ENCODE assay signal across 12 cellular contexts in genomic region chr17:29711588-29712385, GRCh38.
DNase-seq lines count a peak whose midpoint lies in the region; ATAC-seq and TF ChIP-seq lines count a peak whose summit lies in the region.
"Had no signal": no experiment of that assay in that cellular context is flagged by ENCODE, and none has a peak within 500 bp of the region (broad histone marks: within the 10 kb centered on the region; RNA-seq: fewer than 3 reads in every experiment).

No MANE protein-coding gene starts in this region.

- H4K91ac ChIP-seq in mesenchymal stem cell (ENCODE audit: low read length): no peak overlapping the region

- no peak for TF ChIP-seq EP300 in upper lobe of left lung (IDR thresholded peaks at IDR 0.05)

- no peaks in the 10 kb centered on the region for H3K9me3 Mint-ChIP-seq in activated naive CD8-positive, alpha-beta T cell treated with anti-CD3 and anti-CD28 coated beads, Interleukin-2, amount 50 U/mL, for 24 hours
- H3K9me3 Mint-ChIP-seq: activated CD4-positive, alpha-beta memory T cell treated with anti-CD3 and anti-CD28 coated beads for 36 hours had no signal

- peak overlapping the region; percentile 6 for H3K27ac Mint-ChIP-seq in activated naive CD8-positive, alpha-beta T cell treated with anti-CD3 and anti-CD28 coated beads, Interleukin-2, amount 50 U/mL, for 24 hours
- H3K27ac Mint-ChIP-seq: activated CD4-positive, alpha-beta memory T cell treated with anti-CD3 and anti-CD28 coated beads for 36 hours had no signal

- peak overlapping the region in 1 of 2 experiments; percentile 58 for H3K4ac ChIP-seq in mesenchymal stem cell (ENCODE audit: low read depth in 1 of 2, low read length in 2 of 2)

- H3K4me1 Mint-ChIP-seq in activated naive CD8-positive, alpha-beta T cell treated with anti-CD3 and anti-CD28 coated beads, Interleukin-2, amount 50 U/mL, for 24 hours: peaks cover 77% of the 10 kb centered on the region

- H3K36me3 Mint-ChIP-seq in activated naive CD8-positive, alpha-beta T cell treated with anti-CD3 and anti-CD28 coated beads, Interleukin-2, amount 50 U/mL, for 24 hours (ENCODE audit: low read depth): peaks cover 2% of the 10 kb centered on the region

- peak overlapping the region; percentile 96 for H2AK5ac ChIP-seq in mesenchymal stem cell (ENCODE audit: low read length, severe bottlenecking)

- peak overlapping the region in 8 of 12 donors; percentile 12 to 98 (median 36) for H3K27ac ChIP-seq in heart left ventricle
- no peak overlapping the region for H3K27ac ChIP-seq in mesenchymal stem cell (ENCODE audit: low read length, poor library complexity, severe bottlenecking)
- H3K27ac ChIP-seq in upper lobe of left lung: peak overlapping the region; percentile 58 to 91 (median 74)
- H3K27ac ChIP-seq in MM.1S (ENCODE audit: low read length): no peak overlapping the region
- H3K27ac ChIP-seq: colonic mucosa had no signal

- intact Hi-C loops in heart left ventricle (cut with DNase I): no loop called here
- intact Hi-C loops in cardiac septum (cut with DNase I): no loop called here

- no peak overlapping the region for H2BK5ac ChIP-seq in mesenchymal stem cell (ENCODE audit: low read depth, low read length, poor library complexity, severe bottlenecking)

- no peaks in the 10 kb centered on the region for H3K79me2 ChIP-seq in MM.1S (ENCODE audit: low read length)

- H3K36me3 ChIP-seq in heart left ventricle (no peaks in the 10 kb centered on the region), mesenchymal stem cell (ENCODE audit: control insufficient read depth in 1 of 2, insufficient read depth in 2 of 2, low read depth in 1 of 2, low read length in 2 of 2) (no peaks in the 10 kb centered on the region), upper lobe of left lung (no peaks in the 10 kb centered on the region), MM.1S (replicated peaks; ENCODE audit: insufficient read depth, low read length) (no peaks in the 10 kb centered on the region)
- H3K36me3 ChIP-seq: colonic mucosa had no signal

- no peak overlapping the region for H2BK15ac ChIP-seq in mesenchymal stem cell (ENCODE audit: low read depth, poor library complexity, severe bottlenecking)

- H3K14ac ChIP-seq in mesenchymal stem cell (ENCODE audit: low read length in 2 of 2): no peak overlapping the region

- no peak overlapping the region for H4K8ac ChIP-seq in mesenchymal stem cell (ENCODE audit: low read length)

- H2AFZ ChIP-seq in mesenchymal stem cell (ENCODE audit: low read depth, low read length) (no peak overlapping the region), MM.1S (ENCODE audit: low read length) (no peak overlapping the region)

- no peak overlapping the region for H3K4me3 Mint-ChIP-seq in activated naive CD8-positive, alpha-beta T cell treated with anti-CD3 and anti-CD28 coated beads, Interleukin-2, amount 50 U/mL, for 24 hours
- H3K4me3 Mint-ChIP-seq: activated CD4-positive, alpha-beta memory T cell treated with anti-CD3 and anti-CD28 coated beads for 36 hours had no signal

- peak overlapping the region in 1 of 2 experiments; percentile 48 for H2BK12ac ChIP-seq in mesenchymal stem cell (ENCODE audit: low read length in 2 of 2)

- H3K4me2 ChIP-seq in mesenchymal stem cell (ENCODE audit: low read length, poor library complexity, severe bottlenecking) (no peak overlapping the region), MM.1S (ENCODE audit: low read depth, low read length) (no peak overlapping the region)

- no peak overlapping the region for H3K18ac ChIP-seq in mesenchymal stem cell (ENCODE audit: low read depth in 1 of 2, low read length in 2 of 2)

- H3K9ac ChIP-seq in mesenchymal stem cell (ENCODE audit: low read length) (peak overlapping the region; percentile 7), MM.1S (ENCODE audit: low read length) (no peak overlapping the region)

- H3K9me3 ChIP-seq in heart left ventricle (no peaks in the 10 kb centered on the region), mesenchymal stem cell (ENCODE audit: control insufficient read depth, low read length) (no peaks in the 10 kb centered on the region), upper lobe of left lung (no peaks in the 10 kb centered on the region), MM.1S (replicated peaks; ENCODE audit: insufficient read depth, low read length) (no peaks in the 10 kb centered on the region)
- H3K9me3 ChIP-seq: colonic mucosa had no signal

- H3K4me1 ChIP-seq in heart left ventricle (peaks cover 0 to 93% (median 39%) of the 10 kb centered on the region in 12 donors), mesenchymal stem cell (ENCODE audit: control insufficient read depth, insufficient read depth, low read depth, low read length) (peaks cover 2% of the 10 kb centered on the region), upper lobe of left lung (peaks cover 40 to 61% (median 53%) of the 10 kb centered on the region in 4 donors), MM.1S (ENCODE audit: low read length) (peaks cover 18% of the 10 kb centered on the region)
- H3K4me1 ChIP-seq: colonic mucosa had no signal

- WGBS in heart left ventricle, 4 donors: 81 to 85% (median 83%) methylated on average over 11 of the region's 11 CpGs
- WGBS in mesenchymal stem cell: 93% methylated on average over 11 of the region's 11 CpGs
- WGBS in upper lobe of left lung, 2 donors: 90 to 93% methylated on average over 11 of the region's 11 CpGs

- H2BK120ac ChIP-seq in mesenchymal stem cell (ENCODE audit: low read depth, low read length): no peak overlapping the region

- H3K9me2 ChIP-seq in MM.1S (replicated peaks; ENCODE audit: insufficient read depth, low read length): no peaks in the 10 kb centered on the region

- TF ChIP-seq POLR2A in heart left ventricle (IDR thresholded peaks at IDR 0.05) (no peak), upper lobe of left lung (IDR thresholded peaks at IDR 0.05) (no peak)

- no peaks in the 10 kb centered on the region for H3K27me3 Mint-ChIP-seq in activated naive CD8-positive, alpha-beta T cell treated with anti-CD3 and anti-CD28 coated beads, Interleukin-2, amount 50 U/mL, for 24 hours
- H3K27me3 Mint-ChIP-seq: activated CD4-positive, alpha-beta memory T cell treated with anti-CD3 and anti-CD28 coated beads for 36 hours had no signal

- peaks cover 10% of the 10 kb centered on the region for H3F3A ChIP-seq in MM.1S (ENCODE audit: insufficient read depth, low read length)

- ATAC-seq in heart left ventricle (peak in 1 of 4 donors; percentile 5), upper lobe of left lung (ENCODE audit: low FRiP score in 2 of 2) (no peak)
- ATAC-seq in activated naive CD8-positive, alpha-beta T cell treated with anti-CD3 and anti-CD28 coated beads, Interleukin-2, amount 50 U/mL, for 24 hours: no peak

- no peak for DNase-seq in heart left ventricle
- DNase-seq in cardiac septum (ENCODE audit: low spot score): no peak
- DNase-seq in activated naive CD8-positive, alpha-beta T cell treated with anti-CD3 and anti-CD28 coated beads, Interleukin-2, amount 50 U/mL, for 24 hours: no peak
- DNase-seq in mesenchymal stem cell: no peak
- DNase-seq in upper lobe of left lung: no peak
- DNase-seq in MM.1S: no peak
- DNase-seq in AG08396 (ENCODE audit: low spot score): no peak
- no peak for DNase-seq in stimulated activated CD4-positive, alpha-beta T cell treated with anti-CD3 and anti-CD28 coated beads, Interleukin-12 subunit alpha, Interleukin-12 subunit beta, amount 100 ng/mL, for 4 hours
- DNase-seq: activated CD4-positive, alpha-beta memory T cell treated with anti-CD3 and anti-CD28 coated beads for 36 hours; colonic mucosa; NCI-H1092 treated with DMSO at 0.1 percent for 48 hours had no signal

- no peaks in the 10 kb centered on the region for H3K27me3 ChIP-seq in heart left ventricle
- H3K27me3 ChIP-seq in mesenchymal stem cell (ENCODE audit: control insufficient read depth in 1 of 2, insufficient read depth in 1 of 2, low read length in 2 of 2): no peaks in the 10 kb centered on the region
- H3K27me3 ChIP-seq in upper lobe of left lung: no peaks in the 10 kb centered on the region
- H3K27me3 ChIP-seq in MM.1S (replicated peaks; ENCODE audit: insufficient read depth, low read length): no peaks in the 10 kb centered on the region
- H3K27me3 ChIP-seq: colonic mucosa had no signal

- H3K4me3 ChIP-seq in heart left ventricle: no peak overlapping the region
- no peak overlapping the region for H3K4me3 ChIP-seq in mesenchymal stem cell (ENCODE audit: insufficient read depth in 1 of 2, low read depth in 1 of 2, low read length in 2 of 2)
- H3K4me3 ChIP-seq in upper lobe of left lung: no peak overlapping the region
- H3K4me3 ChIP-seq in MM.1S (ENCODE audit: low read length): no peak overlapping the region
- H3K4me3 ChIP-seq: colonic mucosa, skin epidermis had no signal

- TF ChIP-seq CTCF in heart left ventricle (IDR thresholded peaks at IDR 0.05): no peak
- no peak for TF ChIP-seq CTCF in upper lobe of left lung (IDR thresholded peaks at IDR 0.05)
- no peak for TF ChIP-seq CTCF in MM.1S (IDR thresholded peaks at IDR 0.05; ENCODE audit: low read length)

- no peak overlapping the region for H3K23ac ChIP-seq in mesenchymal stem cell (ENCODE audit: low read length in 2 of 2)

- H4K20me1 ChIP-seq in MM.1S (ENCODE audit: insufficient read depth, low read length): no peaks in the 10 kb centered on the region

- H3K79me1 ChIP-seq in mesenchymal stem cell (replicated peaks; ENCODE audit: low read length, poor library complexity, severe bottlenecking): peaks cover 11% of the 10 kb centered on the region

Comparison
In these comparisons a context has a peak if more than half of its experiments do, and no peak if none do; other contexts are left out.
1. H3K27ac ChIP-seq: peak in heart left ventricle (8 of 12) and upper lobe of left lung (4 of 4); none in mesenchymal stem cell (single experiment) and MM.1S (single experiment).